ENCODE assay signal across 27 cellular contexts in genomic region chr6:4723383-4723782, GRCh38.
"Had no signal": no experiment of that assay in that cellular context is flagged by ENCODE, and none has a peak within 500 bp of the region (broad histone marks: within the 10 kb centered on the region; RNA-seq: fewer than 3 reads in every experiment).

No MANE protein-coding gene starts in this region.

- H3K27me3 ChIP-seq: brain microvascular endothelial cell, hepatocyte, sigmoid colon, testis had no signal

- H3K4me2 ChIP-seq: hepatocyte, smooth muscle cell had no signal

- H3K79me2 ChIP-seq: hepatocyte had no signal

- ATAC-seq: activated CD4-positive, alpha-beta T cell treated with anti-CD3 and anti-CD28 coated beads for 36 hours; activated naive CD4-positive, alpha-beta T cell treated with anti-CD3 and anti-CD28 coated beads, Interleukin-2, amount 50 U/mL, for 72 hours; activated T-helper 17 cell treated with anti-CD3 and anti-CD28 coated beads, Interleukin-2, amount 50 U/mL, for 72 hours; effector memory CD8-positive, alpha-beta T cell had no signal

- FAIRE-seq: colon, frontal cortex had no signal

- H3K36me3 Mint-ChIP-seq: activated naive CD4-positive, alpha-beta T cell treated with anti-CD3 and anti-CD28 coated beads, Interleukin-2, amount 50 U/mL, for 72 hours; memory B cell; type B pancreatic cell had no signal

- H3K9me3 ChIP-seq: esophagus muscularis mucosa, sigmoid colon, testis had no signal

- DNase-seq: activated B cell treated with CpG ODN at 0.5 μM for 24 hours; activated CD4-positive, alpha-beta T cell treated with anti-CD3 and anti-CD28 coated beads for 36 hours; activated CD4-positive, alpha-beta T cell treated with anti-CD3 and anti-CD28 coated beads, Interleukin-2, amount 50 U/mL, for 4 hours; activated CD8-positive, alpha-beta memory T cell treated with anti-CD3 and anti-CD28 coated beads for 24 hours; activated CD8-positive, alpha-beta memory T cell treated with anti-CD3 and anti-CD28 coated beads, Interleukin-2, amount 50 U/mL, for 4 hours; activated T-cell treated with anti-CD3 and anti-CD28 coated beads, Interleukin-2, amount 50 U/mL, for 24 hours; aorta; brain microvascular endothelial cell; central memory CD4-positive, alpha-beta T cell; effector memory CD8-positive, alpha-beta T cell; glutamatergic neuron; occipital lobe; sigmoid colon; stimulated activated CD4-positive, alpha-beta T cell treated with anti-CD3 and anti-CD28 coated beads, Interleukin-15, amount 100 ng/mL, for 24 hours; stimulated activated naive CD4-positive, alpha-beta T cell; T1000; testis had no signal

- H3K4me1 ChIP-seq: esophagus muscularis mucosa, sigmoid colon had no signal

- H3K27ac ChIP-seq: brain microvascular endothelial cell, esophagus muscularis mucosa, hepatocyte, sigmoid colon, testis had no signal

- H3K4me3 Mint-ChIP-seq: activated B cell treated with CpG ODN at 0.5 μM for 24 hours; activated CD4-positive, alpha-beta T cell treated with anti-CD3 and anti-CD28 coated beads for 36 hours; activated T-cell treated with anti-CD3 and anti-CD28 coated beads, Interleukin-2, amount 50 U/mL, for 24 hours; activated T-helper 17 cell treated with anti-CD3 and anti-CD28 coated beads, Interleukin-2, amount 50 U/mL, for 72 hours; effector memory CD8-positive, alpha-beta T cell; memory B cell; nephron; type B pancreatic cell had no signal

- H2AFZ ChIP-seq: hepatocyte had no signal

- H3K4me1 Mint-ChIP-seq: activated B cell treated with CpG ODN at 0.5 μM for 24 hours, nephron had no signal

- H3K27ac Mint-ChIP-seq: activated B cell treated with CpG ODN at 0.5 μM for 24 hours; activated CD4-positive, alpha-beta T cell treated with anti-CD3 and anti-CD28 coated beads for 36 hours; activated naive CD4-positive, alpha-beta T cell treated with anti-CD3 and anti-CD28 coated beads, Interleukin-2, amount 50 U/mL, for 72 hours; activated T-cell treated with anti-CD3 and anti-CD28 coated beads, Interleukin-2, amount 50 U/mL, for 24 hours; activated T-helper 17 cell treated with anti-CD3 and anti-CD28 coated beads, Interleukin-2, amount 50 U/mL, for 72 hours; effector memory CD8-positive, alpha-beta T cell; memory B cell; type B pancreatic cell had no signal

- H3K9me3 Mint-ChIP-seq: activated B cell treated with CpG ODN at 0.5 μM for 24 hours; activated naive CD4-positive, alpha-beta T cell treated with anti-CD3 and anti-CD28 coated beads, Interleukin-2, amount 50 U/mL, for 72 hours; activated T-cell treated with anti-CD3 and anti-CD28 coated beads, Interleukin-2, amount 50 U/mL, for 24 hours; activated T-helper 17 cell treated with anti-CD3 and anti-CD28 coated beads, Interleukin-2, amount 50 U/mL, for 72 hours; effector memory CD8-positive, alpha-beta T cell; memory B cell; nephron; type B pancreatic cell had no signal
